8 cellular contexts compared by ENCODE assay signal in the genomic region with DNA sequence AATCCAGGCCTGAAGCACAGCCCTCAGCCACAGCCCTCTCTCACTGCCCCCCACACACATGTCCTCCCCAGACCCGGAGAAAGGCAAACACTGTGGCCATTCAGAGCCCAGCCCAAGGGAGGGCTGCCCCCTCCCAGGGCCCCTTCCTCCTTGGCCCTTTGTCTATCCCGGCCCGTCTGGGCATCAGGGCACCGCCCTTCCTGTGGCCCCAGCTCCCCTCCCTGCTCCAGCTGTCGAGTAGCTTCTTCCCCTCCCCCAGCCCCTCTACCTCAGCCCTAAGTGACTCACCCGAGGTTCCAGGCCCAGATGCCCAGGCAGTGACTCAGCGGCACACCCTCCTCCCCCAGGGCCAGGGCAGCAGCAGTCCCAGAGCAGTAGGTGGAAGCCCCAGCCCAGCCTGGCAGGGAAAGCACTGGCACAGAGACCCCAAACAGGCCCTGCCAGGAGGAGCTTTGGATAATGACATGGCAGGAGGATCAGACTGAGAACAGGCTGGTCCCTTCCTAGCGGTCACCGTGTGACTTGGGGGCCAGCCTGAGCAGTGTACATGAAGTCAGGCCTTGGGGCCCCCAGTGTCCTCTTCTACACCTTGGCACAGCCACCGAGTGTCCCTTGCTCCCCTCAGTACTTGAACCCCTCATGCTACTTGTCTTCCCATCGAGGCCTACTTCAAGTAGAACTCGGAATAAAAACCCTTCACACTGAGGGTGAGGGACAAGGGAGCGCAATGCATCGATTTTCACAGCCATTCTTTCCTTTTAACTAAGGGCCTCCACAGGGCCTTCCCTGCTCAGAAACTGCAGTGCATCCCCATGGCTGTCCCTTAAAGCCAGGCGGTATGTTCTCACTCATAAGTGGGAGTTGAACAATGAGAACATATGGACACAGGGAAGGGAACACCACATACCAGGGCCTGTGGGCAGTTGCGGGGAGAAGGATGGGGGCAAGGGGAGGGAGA. TPM values are rescaled to one million over a fixed set of nuclear protein-coding genes. Genes with fewer than 3 reads are reported as not detected.
A peak's percentile ranks its signal among the peaks of the same experiment; 100 is the strongest.
DNase-seq lines count a peak whose midpoint lies in the region; ATAC-seq and TF ChIP-seq lines count a peak whose summit lies in the region.

No MANE protein-coding gene starts in this region.

- H3K36me3 Mint-ChIP-seq in naive B cell, result no peaks in the 10 kb centered on the region

- H3K36me3 ChIP-seq in Panc1 (ENCODE audit: control insufficient read depth, insufficient read depth, low read length), result no peaks in the 10 kb centered on the region
- peaks cover 0 to 6% of the 10 kb centered on the region in 2 donors for H3K36me3 ChIP-seq in esophagus (ENCODE audit: control insufficient read depth in 2 of 2, insufficient read depth in 2 of 2, low read length in 1 of 2)

- CTCF ChIA-PET in Panc1 (lab: Charles Lee), result interaction anchor here (0.6 to 1.6 kb wide), 6 partner anchors 22 to 56 kb away, joined by 4 to 7 read pairs (median 6); partner anchors contain the start of gene S100A6

- no peaks in the 10 kb centered on the region for H3K27me3 ChIP-seq in Panc1 (ENCODE audit: control insufficient read depth, insufficient read depth, low read length)
- no peaks in the 10 kb centered on the region for H3K27me3 ChIP-seq in esophagus (ENCODE audit: control insufficient read depth in 1 of 2, insufficient read depth in 2 of 2, low read length in 2 of 2)

- H3K27me3 Mint-ChIP-seq in naive B cell, result peaks cover 0 to 24% (median 17%) of the 10 kb centered on the region in 3 donors

- POLR2A ChIA-PET in Panc1 (lab: Charles Lee), result interaction anchor here (0.6 to 2.0 kb wide), 4 partner anchors 22 to 71 kb away, joined by 3 to 9 read pairs (median 3); partner anchors contain the start of gene CHTOP

- peaks cover 20 to 26% (median 24%) of the 10 kb centered on the region in 3 donors for H3K4me1 Mint-ChIP-seq in naive B cell

- in situ Hi-C loops in Panc1 (cut with HindIII; ENCODE audit: low pct_unique_long_range_greater_than_20kb, low sequenced_read_pairs), result no loop called here

- DNase-seq in COLO668 (lab: John Stamatoyannopoulos, UW; ENCODE audit: unreplicated experiment) (peak; percentile 98), Panc1 (ENCODE audit: low read depth, low spot score) (peak; percentile 94), naive B cell (no peak)
- peak; percentile 89 to 92 for DNase-seq in activated T-cell treated with anti-CD3 and anti-CD28 coated beads, Interleukin-2, amount 50 U/mL, for 48 hours
- peak; percentile 88 to 90 for DNase-seq in stimulated activated CD8-positive, alpha-beta memory T cell treated with anti-CD3 and anti-CD28 coated beads, Interleukin-7, amount 100 ng/mL, for 4 hours (ENCODE audit: low read depth in 2 of 2)

- ATAC-seq in HG03108 (IDR thresholded peaks at IDR 0.05; ENCODE audit: unreplicated experiment) (peak; percentile 40), Panc1 (peak; percentile 90), naive B cell (ENCODE audit: low read depth in 2 of 2) (peak; percentile 21 to 22), HG03095 (IDR thresholded peaks at IDR 0.05; ENCODE audit: unreplicated experiment) (no peak)

- no peak for TF ChIP-seq CTCF in Panc1 (IDR thresholded peaks at IDR 0.05)

- no peaks in the 10 kb centered on the region for H3K9me3 Mint-ChIP-seq in naive B cell

- H3K27ac ChIP-seq in Panc1 (ENCODE audit: low read length) (peak overlapping the region; percentile 100), esophagus (ENCODE audit: low read depth in 2 of 2, low read length in 1 of 2) (peak overlapping the region; percentile 98 to 100)

- BruUV-seq in Panc1 (replicated peaks; lab: Mats Ljungman, UMichigan), result TSS peak; percentile 99

- H3K4me1 ChIP-seq in Panc1 (ENCODE audit: control insufficient read depth, insufficient read depth, low read length) (peaks cover 56% of the 10 kb centered on the region), esophagus (ENCODE audit: control insufficient read depth in 2 of 2, insufficient read depth in 2 of 2, low read length in 1 of 2) (peaks cover 3 to 18% of the 10 kb centered on the region in 2 donors)

- H3K4me3 Mint-ChIP-seq in naive B cell, result peak overlapping the region in 2 of 8 donors; percentile 34 to 36

- peak overlapping the region in 3 of 6 donors; percentile 68 to 79 (median 74) for H3K27ac Mint-ChIP-seq in naive B cell

- 25 to 36% methylated on average over 16 of the region's 16 CpGs for WGBS in esophagus, 2 donors

- H3K4me3 ChIP-seq in Panc1 (ENCODE audit: low read depth in 2 of 2, low read length in 2 of 2), result peak overlapping the region in 1 of 2 experiments; percentile 18; a peak in 1 of 4 replicates
- H3K4me3 ChIP-seq in esophagus (ENCODE audit: low read depth in 1 of 2, low read length in 2 of 2), result peak overlapping the region in 1 of 2 donors; percentile 36

- intact Hi-C loops in Panc1 (cut with micrococcal nuclease; ENCODE audit: unreplicated experiment), result no loop called here

- H3K9me3 ChIP-seq in Panc1 (ENCODE audit: control insufficient read depth, insufficient read depth, low read depth, low read length) (no peaks in the 10 kb centered on the region), esophagus (ENCODE audit: control insufficient read depth in 2 of 2, insufficient read depth in 1 of 2, low read depth in 1 of 2, low read length in 1 of 2) (no peaks in the 10 kb centered on the region)

RNA-seq across cellular contexts. Expression of gene S100A2, which starts 1.0 kb away (rescaled TPM):
- total RNA-seq in Panc1 (2021; ENCODE audit: unreplicated experiment), result 6.2 TPM
- polyA plus RNA-seq in Panc1 (2012; ENCODE audit: insufficient read length), result 10.7 TPM
- 1,000 to 10,000 TPM; 2,831 to 3,591 TPM for polyA plus RNA-seq in esophagus
- not detected for polyA plus RNA-seq in naive B cell (ENCODE audit: low read depth in 6 of 6)

RNA-seq across cellular contexts. Expression of gene S100A3, which starts 17.6 kb away (rescaled TPM):
- 12.0 TPM for total RNA-seq in Panc1 (2021; ENCODE audit: unreplicated experiment)
- 10.0 TPM for polyA plus RNA-seq in Panc1 (2012; ENCODE audit: insufficient read length)
- polyA plus RNA-seq in esophagus (10 to 100 TPM; 10.2 to 27.5 TPM), naive B cell (ENCODE audit: low read depth in 6 of 6) (not detected)

RNA-seq across cellular contexts. Expression of gene S100A4, which starts 21.1 kb away (rescaled TPM):
- 773 TPM for total RNA-seq in Panc1 (2021; ENCODE audit: unreplicated experiment)
- polyA plus RNA-seq in Panc1 (2012; ENCODE audit: insufficient read length), result 817 TPM
- polyA plus RNA-seq in esophagus (100 to 1,000 TPM; 145 to 249 TPM), naive B cell (ENCODE audit: low read depth in 6 of 6) (100 to 1,000 TPM in 2 of 6 donors, 10 to 100 TPM in 4; 50.2 to 167 (median 93.2) TPM)

RNA-seq across cellular contexts. Expression of gene S100A5, which starts 26.0 kb away (rescaled TPM):
- 0.72 TPM for total RNA-seq in Panc1 (2021; ENCODE audit: unreplicated experiment)
- polyA plus RNA-seq in Panc1 (2012; ENCODE audit: insufficient read length), result 1.2 TPM
- under 1 TPM in 1 of 2 donors, not detected in 1; 0.11 TPM for polyA plus RNA-seq in esophagus
- not detected for polyA plus RNA-seq in naive B cell (ENCODE audit: low read depth in 6 of 6)

RNA-seq across cellular contexts. Expression of gene S100A6, which starts 30.9 kb away (rescaled TPM):
- total RNA-seq in Panc1 (2021; ENCODE audit: unreplicated experiment), result 1,986 TPM
- 6,225 TPM for polyA plus RNA-seq in Panc1 (2012; ENCODE audit: insufficient read length)
- polyA plus RNA-seq in esophagus, result 1,000 to 10,000 TPM in 1 of 2 donors, 100 to 1,000 TPM in 1; 936 to 2,978 TPM
- polyA plus RNA-seq in naive B cell (ENCODE audit: low read depth in 6 of 6), result 100 to 1,000 TPM; 131 to 239 (median 154) TPM

Comparison
In these comparisons a context has a peak if more than half of its experiments do, and no peak if none do; other contexts are left out.
1. RNA of gene S100A2, which starts 1.0 kb away (polyA plus RNA-seq): 2,831 to 3,591 TPM in esophagus; not detected in naive B cell; every median in the first group is over 1,000 times any median in the second.
2. RNA of gene S100A3, which starts 17.6 kb away (polyA plus RNA-seq): 10.2 to 27.5 TPM in esophagus; not detected in naive B cell; every median in the first group is over 10 times any median in the second.